8 cellular contexts compared by ENCODE assay signal in the genomic region with DNA sequence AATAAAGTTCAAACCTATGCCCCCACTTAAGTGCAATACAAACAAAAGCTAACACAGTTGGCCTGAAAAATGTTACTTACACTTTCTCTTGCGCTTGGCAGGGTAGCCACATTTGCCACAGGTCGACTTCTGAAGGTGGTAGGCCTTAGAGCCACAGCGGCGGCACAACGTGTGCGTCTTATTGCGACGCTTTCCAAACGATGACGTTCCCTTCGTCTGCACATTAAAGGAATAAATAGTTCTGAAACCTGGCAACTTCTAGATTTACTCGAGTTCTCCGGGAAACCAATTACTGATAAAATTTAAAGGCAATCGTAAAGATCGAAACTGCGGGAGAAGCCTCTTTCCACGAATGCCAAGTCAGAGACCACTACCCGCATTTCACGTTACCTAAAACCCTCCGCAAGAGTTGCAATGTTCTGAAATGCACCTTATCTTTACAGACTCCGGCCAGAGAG. TPM values are rescaled to one million over a fixed set of nuclear protein-coding genes. Genes with fewer than 3 reads are reported as not detected.
A peak's percentile ranks its signal among the peaks of the same experiment; 100 is the strongest.
DNase-seq lines count a peak whose midpoint lies in the region; ATAC-seq and TF ChIP-seq lines count a peak whose summit lies in the region.

No MANE protein-coding gene starts in this region.

- no peaks in the 10 kb centered on the region for H3K9me3 ChIP-seq in right lobe of liver
- H3K9me3 ChIP-seq in suprapubic skin = no peaks in the 10 kb centered on the region

- no peak for TF ChIP-seq EP300 in suprapubic skin (IDR thresholded peaks at IDR 0.05)

- H3K4me1 ChIP-seq in right lobe of liver = peaks cover 0 to 16% (median 5%) of the 10 kb centered on the region in 4 donors
- H3K4me1 ChIP-seq in suprapubic skin = peaks cover 25% of the 10 kb centered on the region

- no peaks in the 10 kb centered on the region for H3K9me3 Mint-ChIP-seq in MCF 10A (ENCODE audit: unreplicated experiment)

- no peaks in the 10 kb centered on the region for H3K27me3 Mint-ChIP-seq in MCF 10A (ENCODE audit: insufficient read depth, unreplicated experiment)

- peaks cover 19 to 46% (median 34%) of the 10 kb centered on the region in 4 donors for H3K36me3 ChIP-seq in right lobe of liver
- H3K36me3 ChIP-seq in suprapubic skin = peaks cover 45% of the 10 kb centered on the region

- intact Hi-C loops in MCF 10A (cut with micrococcal nuclease) (loop anchor here (2.0 kb wide), 1 partner anchor 80 kb away; a partner anchor contains a TSS), right lobe of liver (cut with DNase I) (loop anchor here in 1 of 2 donors (5.0 kb wide), 1 partner anchor 77 kb away; a partner anchor contains a TSS)

- 0% methylated on average over 21 of the region's 21 CpGs for WGBS in right lobe of liver (ENCODE audit: insufficient coverage, low coverage, low lambda C conversion rate, missing lambda C conversion rate)
- under 1% methylated on average over 21 of the region's 21 CpGs for WGBS in suprapubic skin

- TF ChIP-seq POLR2A in right lobe of liver (IDR thresholded peaks at IDR 0.05) (no peak), suprapubic skin (IDR thresholded peaks at IDR 0.05) (no peak)

- TF ChIP-seq CTCF in MCF 10A (IDR thresholded peaks at IDR 0.05; ENCODE audit: unreplicated experiment) (no peak), right lobe of liver (IDR thresholded peaks at IDR 0.05) (no peak), suprapubic skin (IDR thresholded peaks at IDR 0.05) (no peak)

- H3K4me1 Mint-ChIP-seq in MCF 10A (ENCODE audit: insufficient read depth, unreplicated experiment) = peaks cover 20% of the 10 kb centered on the region

- DNase-seq in NCI-H2196 (lab: John Stamatoyannopoulos, UW; ENCODE audit: unreplicated experiment) (peak; percentile 21), NCI-H2196 treated with DMSO at 0.1 percent for 48 hours (lab: John Stamatoyannopoulos, UW; ENCODE audit: unreplicated experiment) (no peak), SK-MEL-5 (ENCODE audit: low read depth, low spot score) (peak; percentile 39), MCF 10A (ENCODE audit: unreplicated experiment) (no peak), right lobe of liver (peak in 1 of 3 donors; percentile 33), suprapubic skin (ENCODE audit: low spot score in 2 of 2) (no peak), 8988T (no peak)

- peaks cover 61% of the 10 kb centered on the region for H3K36me3 Mint-ChIP-seq in MCF 10A (ENCODE audit: insufficient read depth, unreplicated experiment)

- peak in 3 of 4 donors; percentile 4 to 20 (median 16) for ATAC-seq in right lobe of liver
- ATAC-seq in GM18870 (IDR thresholded peaks at IDR 0.05; ENCODE audit: unreplicated experiment) = no peak

- TSS peak; percentile 58 for BruUV-seq in MCF 10A (replicated peaks; lab: Mats Ljungman, UMichigan)

- in situ Hi-C loops in SK-MEL-5 (cut with HindIII; ENCODE audit: low pct_unique_long_range_greater_than_20kb, low sequenced_read_pairs) = no loop called here

- POLR2A ChIA-PET in MCF 10A (lab: Yijun Ruan, JAX) = interaction anchor here (1.0 to 6.0 kb wide), 12 partner anchors 9 to 79 kb away, joined by 3 to 50 read pairs (median 6); a partner anchor contains a TSS

- H3K4me3 ChIP-seq in right lobe of liver = peak overlapping the region; percentile 71 to 93 (median 77)
- H3K4me3 ChIP-seq in suprapubic skin = peak overlapping the region; percentile 67

- no peaks in the 10 kb centered on the region for H3K27me3 ChIP-seq in right lobe of liver
- H3K27me3 ChIP-seq in suprapubic skin = no peaks in the 10 kb centered on the region

- peak overlapping the region; percentile 98 for H3K27ac Mint-ChIP-seq in MCF 10A (ENCODE audit: low read depth, unreplicated experiment)

- peak overlapping the region; percentile 98 for H3K4me3 Mint-ChIP-seq in MCF 10A (ENCODE audit: unreplicated experiment)

- CTCF ChIA-PET in MCF 10A (lab: Yijun Ruan, JAX) = interaction anchor here (0.8 kb wide), 1 partner anchor 39 kb away, joined by 3 read pairs; no protein-coding TSS in a partner anchor

- H3K27ac ChIP-seq in right lobe of liver = peak overlapping the region; percentile 72 to 83 (median 72)
- H3K27ac ChIP-seq in suprapubic skin = peak overlapping the region; percentile 99

RNA-seq across cellular contexts. Expression of a gene that starts 0.6 kb away (rescaled TPM):
- total RNA-seq in SK-MEL-5 (2014; rRNA removed; shearing (Covaris generic)) = 4,634 and 5,256 TPM in 2 replicates
- 345 and 817 TPM in 2 replicates for polyA plus RNA-seq in SK-MEL-5 (2015; cell fraction: cytosol; rRNA removed)
- 46.1 and 87.6 TPM in 2 replicates for polyA plus RNA-seq in SK-MEL-5 (2015; cell fraction: nucleus; rRNA removed)
- total RNA-seq in MCF 10A (2022) = 2,063 and 2,180 TPM in 2 replicates
- total RNA-seq in right lobe of liver = 100 to 1,000 TPM in 4 of 6 experiments, 10 to 100 TPM in 2; 36.5 to 472 (median 400) TPM
- total RNA-seq in suprapubic skin = 100 to 1,000 TPM; 242 to 737 (median 403) TPM

RNA-seq across cellular contexts. Expression of a gene that starts 6.7 kb away (rescaled TPM):
- total RNA-seq in SK-MEL-5 (2014; rRNA removed; shearing (Covaris generic)) = 4.0 and 4.8 TPM in 2 replicates
- 4.0 and 4.1 TPM in 2 replicates for polyA plus RNA-seq in SK-MEL-5 (2015; cell fraction: cytosol; rRNA removed)
- polyA plus RNA-seq in SK-MEL-5 (2015; cell fraction: nucleus; rRNA removed) = 0.93 and 2.0 TPM in 2 replicates
- total RNA-seq in MCF 10A (2022) (5.6 and 6.6 TPM in 2 replicates), right lobe of liver (1 to 10 TPM; 3.0 to 6.2 (median 3.3) TPM), suprapubic skin (1 to 10 TPM; 3.9 to 8.7 (median 7.3) TPM)

RNA-seq across cellular contexts. Expression of a gene that starts 36.2 kb away (rescaled TPM):
- total RNA-seq in SK-MEL-5 (2014; rRNA removed; shearing (Covaris generic)) = 93.3 and 96.9 TPM in 2 replicates
- 47.3 and 53.2 TPM in 2 replicates for polyA plus RNA-seq in SK-MEL-5 (2015; cell fraction: cytosol; rRNA removed)
- polyA plus RNA-seq in SK-MEL-5 (2015; cell fraction: nucleus; rRNA removed) = 288 and 291 TPM in 2 replicates
- 58.1 and 62.7 TPM in 2 replicates for total RNA-seq in MCF 10A (2022)
- 10 to 100 TPM; 36.7 to 82.4 (median 69.9) TPM for total RNA-seq in right lobe of liver
- 100 to 1,000 TPM in 1 of 4 donors, 10 to 100 TPM in 3; 37.8 to 118 (median 53.5) TPM for total RNA-seq in suprapubic skin

Comparison
In these comparisons a context has a peak if more than half of its experiments do, and no peak if none do; other contexts are left out.
1. DNase-seq: peak in NCI-H2196 (single experiment) and SK-MEL-5 (single experiment); none in NCI-H2196 treated with DMSO at 0.1 percent for 48 hours (single experiment), MCF 10A (single experiment), suprapubic skin (0 of 2) and 8988T (single experiment).